21 cellular contexts compared by ENCODE assay signal in the genomic region with DNA sequence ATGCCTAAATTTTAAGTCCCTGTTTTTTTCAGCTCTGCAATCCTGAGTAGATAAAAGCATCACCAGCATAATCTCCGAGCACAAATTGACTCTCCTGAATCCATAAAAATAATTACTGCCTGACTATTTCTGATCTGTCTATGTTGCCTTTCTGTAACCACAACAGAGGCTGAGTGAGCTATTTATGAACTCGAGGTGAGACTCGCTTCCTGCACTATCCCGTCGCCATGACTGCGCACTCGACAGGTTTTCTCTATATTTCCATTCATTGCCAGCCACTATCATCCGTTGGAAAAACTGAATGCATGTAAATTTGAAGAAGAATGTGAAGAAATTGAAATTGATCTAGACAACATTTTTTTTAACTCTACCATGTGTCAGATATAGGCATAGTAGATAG.
"Had no signal": no experiment of that assay in that cellular context is flagged by ENCODE, and none has a peak within 500 bp of the region (broad histone marks: within the 10 kb centered on the region; RNA-seq: fewer than 3 reads in every experiment).

No MANE protein-coding gene starts in this region.

- H3K9me3 ChIP-seq: ascending aorta, breast epithelium, esophagus muscularis mucosa, heart right ventricle, mucosa of descending colon, ovary, suprapubic skin, transverse colon, vagina had no signal

- H3K27me3 ChIP-seq: ascending aorta, breast epithelium, esophagus muscularis mucosa, heart right ventricle, ovary, suprapubic skin, transverse colon, vagina had no signal

- ATAC-seq: mucosa of descending colon; sciatic nerve; stimulated activated naive CD8-positive, alpha-beta T cell treated with anti-CD3 and anti-CD28 coated beads, Interleukin-15, amount 100 ng/mL, for 72 hours had no signal

- H3K27ac ChIP-seq: ascending aorta, breast epithelium, esophagus muscularis mucosa, heart right ventricle, ovary, suprapubic skin, transverse colon, vagina had no signal

- DNase-seq: activated CD4-positive, alpha-beta T cell treated with anti-CD3 and anti-CD28 coated beads, Interleukin-2, amount 50 U/mL, for 4 hours; activated gamma-delta T cell; cerebellar nuclear complex; effector CD8-positive, alpha-beta T cell; heart right ventricle; kidney glomerular epithelial cell; mesenchymal stem cell; mucosa of descending colon; naive B cell; ovary; stimulated activated CD4-positive, alpha-beta T cell treated with anti-CD3 and anti-CD28 coated beads, Interleukin-4, amount 100 ng/mL, for 1 hour; stimulated activated naive CD8-positive, alpha-beta T cell treated with anti-CD3 and anti-CD28 coated beads, Interleukin-15, amount 100 ng/mL, for 72 hours; T1000; transverse colon had no signal

- H3K36me3 ChIP-seq: ascending aorta, breast epithelium, esophagus muscularis mucosa, heart right ventricle, ovary, suprapubic skin, transverse colon, vagina had no signal

- H3K4me3 ChIP-seq: ascending aorta, breast epithelium, esophagus muscularis mucosa, heart right ventricle, mucosa of descending colon, ovary, smooth muscle cell, suprapubic skin, transverse colon, vagina had no signal

- H3K4me1 ChIP-seq: ascending aorta, breast epithelium, esophagus muscularis mucosa, heart right ventricle, suprapubic skin, transverse colon, vagina had no signal
